11 cellular contexts compared by ENCODE assay signal in the genomic region with DNA sequence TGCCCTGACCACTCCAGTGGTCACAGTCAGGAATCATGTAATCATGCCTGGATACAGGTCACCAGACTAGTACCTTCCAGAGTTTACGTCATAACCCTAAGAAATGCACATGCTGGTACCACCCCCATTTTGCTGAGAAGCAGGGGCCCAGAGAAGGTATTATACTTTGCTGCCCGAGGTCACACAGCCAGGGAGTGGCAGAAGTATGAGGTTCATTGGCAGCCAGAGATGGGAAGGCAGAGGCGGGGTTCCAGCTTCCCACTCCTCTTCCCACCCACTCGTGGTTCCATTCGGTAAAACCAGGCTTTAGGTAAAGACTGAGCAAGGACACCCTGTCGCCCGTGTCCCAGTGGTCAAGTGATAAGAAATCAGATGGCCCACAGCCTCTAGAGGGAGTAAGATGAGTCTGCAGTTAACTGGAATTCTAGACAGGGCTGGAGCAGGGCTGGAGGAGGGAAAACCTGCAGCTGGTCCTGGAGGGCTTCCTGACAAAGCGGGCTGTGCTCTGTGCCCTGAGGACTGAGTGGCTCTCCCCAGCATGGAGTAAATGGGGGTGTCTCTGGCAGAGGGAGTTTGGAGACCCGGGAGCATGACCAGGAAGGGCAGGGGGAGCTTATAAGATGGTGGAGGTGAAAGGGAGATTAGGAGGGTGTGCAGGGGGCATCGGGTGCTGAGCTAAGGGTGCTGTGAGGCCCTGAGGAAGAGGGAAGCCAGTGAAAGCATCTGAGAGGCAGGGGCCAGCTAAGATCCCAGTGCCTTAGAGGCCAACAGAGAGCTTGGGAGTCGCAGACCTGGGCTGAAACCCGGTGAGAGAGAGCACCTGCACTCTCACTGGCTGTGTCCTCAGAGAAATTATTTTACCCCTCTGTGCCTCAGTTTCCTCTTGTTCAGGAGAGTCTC. TPM values are rescaled to one million over a fixed set of nuclear protein-coding genes. Genes with fewer than 3 reads are reported as not detected.
A peak's percentile ranks its signal among the peaks of the same experiment; 100 is the strongest.
DNase-seq lines count a peak whose midpoint lies in the region; ATAC-seq and TF ChIP-seq lines count a peak whose summit lies in the region.
"Had no signal": no experiment of that assay in that cellular context is flagged by ENCODE, and none has a peak within 500 bp of the region (broad histone marks: within the 10 kb centered on the region; RNA-seq: fewer than 3 reads in every experiment).

No MANE protein-coding gene starts in this region.

- intact Hi-C loops in ovary (cut with DNase I): loop anchor here (2.0 to 10.0 kb wide), 4 partner anchors 51 to 205 kb away; no protein-coding TSS in a partner anchor

- H3K27ac Mint-ChIP-seq in nephron progenitor cell: peak overlapping the region; percentile 91
- H3K27ac Mint-ChIP-seq in activated T-cell treated with anti-CD3 and anti-CD28 coated beads, Interleukin-2, amount 50 U/mL, for 72 hours: no peak overlapping the region
- H3K27ac Mint-ChIP-seq: mesothelial cell of epicardium had no signal

- TF ChIP-seq CTCF in nephron progenitor cell (IDR thresholded peaks at IDR 0.05) (no peak), ovary (IDR thresholded peaks at IDR 0.05) (no peak)

- H3K9me3 Mint-ChIP-seq in nephron progenitor cell: no peaks in the 10 kb centered on the region
- no peaks in the 10 kb centered on the region for H3K9me3 Mint-ChIP-seq in activated T-cell treated with anti-CD3 and anti-CD28 coated beads, Interleukin-2, amount 50 U/mL, for 72 hours
- H3K9me3 Mint-ChIP-seq: mesothelial cell of epicardium had no signal

- no peak for TF ChIP-seq EP300 in ovary (IDR thresholded peaks at IDR 0.05)

- H3K4me1 Mint-ChIP-seq in nephron progenitor cell: peaks cover 70% of the 10 kb centered on the region
- no peaks in the 10 kb centered on the region for H3K4me1 Mint-ChIP-seq in activated T-cell treated with anti-CD3 and anti-CD28 coated beads, Interleukin-2, amount 50 U/mL, for 72 hours (ENCODE audit: low read depth)
- H3K4me1 Mint-ChIP-seq: mesothelial cell of epicardium had no signal

- H3K36me3 ChIP-seq in ectodermal cell (ENCODE audit: control insufficient read depth, insufficient read depth, low read length) (no peaks in the 10 kb centered on the region), ovary (no peaks in the 10 kb centered on the region)

- no peak for TF ChIP-seq POLR2A in ovary (IDR thresholded peaks at IDR 0.05)

- WGBS in ectodermal cell, 2 experiments: 46 to 49% methylated on average over 12 of the region's 12 CpGs
- WGBS in ovary, 3 donors: 70 to 78% (median 74%) methylated on average over 12 of the region's 12 CpGs

- H3K4me3 ChIP-seq in ectodermal cell (ENCODE audit: insufficient read depth, low read depth, low read length) (peak overlapping the region; percentile 6), ovary (no peak overlapping the region)

- ATAC-seq in activated T-cell treated with anti-CD3 and anti-CD28 coated beads, Interleukin-2, amount 50 U/mL, for 72 hours (replicated peaks in 1 of 2): no peak

- H3K4me1 ChIP-seq in ectodermal cell (ENCODE audit: control insufficient read depth, insufficient read depth, low read length) (peaks cover 65% of the 10 kb centered on the region), ovary (ENCODE audit: insufficient read depth) (peaks cover 19% of the 10 kb centered on the region)

- DNase-seq in ELR (ENCODE audit: low read depth): peak; percentile 58
- DNase-seq in NCI-H524 (lab: John Stamatoyannopoulos, UW): peak; percentile 12 to 60
- DNase-seq in nephron progenitor cell: no peak
- no peak for DNase-seq in activated T-cell treated with anti-CD3 and anti-CD28 coated beads, Interleukin-2, amount 50 U/mL, for 72 hours
- no peak for DNase-seq in NCI-H345 (lab: John Stamatoyannopoulos, UW)
- DNase-seq in ovary: no peak
- DNase-seq in Kasumi-1 (lab: John Stamatoyannopoulos, UW): no peak
- DNase-seq: activated CD8-positive, alpha-beta memory T cell treated with anti-CD3 and anti-CD28 coated beads for 24 hours; stimulated activated CD4-positive, alpha-beta T cell treated with anti-CD3 and anti-CD28 coated beads, Interleukin-2, amount 100 ng/mL, for 48 hours had no signal

- H3K27me3 ChIP-seq in ectodermal cell (ENCODE audit: control insufficient read depth, insufficient read depth, low read length, poor library complexity, severe bottlenecking): peaks cover 55% of the 10 kb centered on the region
- no peaks in the 10 kb centered on the region for H3K27me3 ChIP-seq in ovary

- H3K36me3 Mint-ChIP-seq in nephron progenitor cell (ENCODE audit: low read depth): no peaks in the 10 kb centered on the region
- H3K36me3 Mint-ChIP-seq in activated T-cell treated with anti-CD3 and anti-CD28 coated beads, Interleukin-2, amount 50 U/mL, for 72 hours (ENCODE audit: insufficient read depth in 2 of 2): no peaks in the 10 kb centered on the region
- H3K36me3 Mint-ChIP-seq: mesothelial cell of epicardium had no signal

- H3K9me3 ChIP-seq in ectodermal cell (ENCODE audit: control insufficient read depth, low read length) (no peaks in the 10 kb centered on the region), ovary (no peaks in the 10 kb centered on the region)

- H3K27ac ChIP-seq in ectodermal cell (ENCODE audit: insufficient read depth, low read depth, low read length, poor library complexity, severe bottlenecking) (peak overlapping the region; percentile 87), ovary (peak overlapping the region in 1 of 2 donors; percentile 22)

- H3K27me3 Mint-ChIP-seq in nephron progenitor cell (ENCODE audit: low read depth, poor library complexity): peaks cover 26% of the 10 kb centered on the region
- peaks cover 19% of the 10 kb centered on the region for H3K27me3 Mint-ChIP-seq in activated T-cell treated with anti-CD3 and anti-CD28 coated beads, Interleukin-2, amount 50 U/mL, for 72 hours (ENCODE audit: low read depth)

- peak overlapping the region; percentile 72 for H3K4me3 Mint-ChIP-seq in nephron progenitor cell
- H3K4me3 Mint-ChIP-seq in activated T-cell treated with anti-CD3 and anti-CD28 coated beads, Interleukin-2, amount 50 U/mL, for 72 hours: no peak overlapping the region
- H3K4me3 Mint-ChIP-seq: mesothelial cell of epicardium had no signal

RNA-seq across cellular contexts. Expression of a gene that starts 5.7 kb away (rescaled TPM):
- 4.7 TPM for polyA plus RNA-seq in ectodermal cell (2013, experiment 1 of 4)
- 6.2 TPM for polyA plus RNA-seq in ectodermal cell (2013, experiment 2 of 4)
- 5.6 TPM for polyA plus RNA-seq in ectodermal cell (2013, experiment 3 of 4)
- 5.8 TPM for polyA plus RNA-seq in ectodermal cell (2013, experiment 4 of 4)
- total RNA-seq in activated T-cell treated with anti-CD3 and anti-CD28 coated beads, Interleukin-2, amount 50 U/mL, for 72 hours: under 1 TPM; 0.53 to 0.55 TPM
- total RNA-seq in ovary: 10 to 100 TPM in 5 of 7 donors, 1 to 10 TPM in 2; 7.2 to 28.4 (median 15.3) TPM
- 10 to 100 TPM in 1 of 2 donors, 1 to 10 TPM in 1; 4.8 to 11.5 TPM for polyA plus RNA-seq in ovary

Comparison
In these comparisons a context has a peak if more than half of its experiments do, and no peak if none do; other contexts are left out.
1. DNase-seq: peak in ELR (single experiment) and NCI-H524 (2 of 2); none in nephron progenitor cell (single experiment), activated T-cell treated with anti-CD3 and anti-CD28 coated beads, Interleukin-2, amount 50 U/mL, for 72 hours (0 of 2), NCI-H345 (single experiment), ovary (0 of 5) and Kasumi-1 (0 of 2).
2. RNA of a gene that starts 5.7 kb away (total RNA-seq): 7.2 to 28.4 TPM in ovary; 0.53 to 0.55 TPM in activated T-cell treated with anti-CD3 and anti-CD28 coated beads, Interleukin-2, amount 50 U/mL, for 72 hours; every median in the first group is over 4 times any median in the second.